In genomic region chr1:172638885-172639831, GRCh38 we compare ENCODE assay signal across 9 cellular contexts. TPM values are rescaled to one million over a fixed set of nuclear protein-coding genes. Genes with fewer than 3 reads are reported as not detected.
A peak's percentile ranks its signal among the peaks of the same experiment; 100 is the strongest.
DNase-seq lines count a peak whose midpoint lies in the region; ATAC-seq lines count a peak whose summit lies in the region.
"Had no signal": no experiment of that assay in that cellular context is flagged by ENCODE, and none has a peak within 500 bp of the region (broad histone marks: within the 10 kb centered on the region; RNA-seq: fewer than 3 reads in every experiment).

No MANE protein-coding gene starts in this region.

- H2BK15ac ChIP-seq in neuronal stem cell (ENCODE audit: low read length): no peak overlapping the region

- H3K27ac ChIP-seq in neuronal stem cell (replicated peaks; ENCODE audit: low read length): no peak overlapping the region
- H3K27ac ChIP-seq: HL-60 had no signal

- H3K4ac ChIP-seq in neuronal stem cell (ENCODE audit: low read length): no peak overlapping the region

- no peak overlapping the region for H3K14ac ChIP-seq in neuronal stem cell (ENCODE audit: low read length)

- WGBS in neuronal stem cell (ENCODE audit: extremely low coverage in 2 of 2, insufficient read length in 2 of 2, insufficient replicate concordance in 1 of 2), 2 donors: no CpG with 5 or more reads among the region's 9 CpGs

- H2AFZ ChIP-seq in neuronal stem cell (ENCODE audit: low read length): peak overlapping the region; percentile 57

- H2BK120ac ChIP-seq in neuronal stem cell (ENCODE audit: low read depth, low read length): no peak overlapping the region

- H4K8ac ChIP-seq in neuronal stem cell (ENCODE audit: low read depth, low read length): no peak overlapping the region

- H3K79me1 ChIP-seq in neuronal stem cell (ENCODE audit: low read depth, low read length): no peaks in the 10 kb centered on the region

- H3K9ac ChIP-seq in neuronal stem cell (ENCODE audit: low read depth, low read length, poor library complexity): no peak overlapping the region

- H3K4me1 ChIP-seq in neuronal stem cell (ENCODE audit: control insufficient read depth in 2 of 2, insufficient read depth in 1 of 2, low read depth in 1 of 2, low read length in 2 of 2): peaks cover 2 to 3% of the 10 kb centered on the region in 2 donors

- H3K27me3 ChIP-seq in neuronal stem cell (ENCODE audit: control insufficient read depth in 3 of 3, insufficient read depth in 3 of 3, low read depth in 1 of 3, low read length in 3 of 3): no peaks in the 10 kb centered on the region

- H3K4me2 ChIP-seq in neuronal stem cell (ENCODE audit: insufficient read depth, low read length, poor library complexity, severe bottlenecking): no peak overlapping the region

- H2AK5ac ChIP-seq in neuronal stem cell (ENCODE audit: low read depth, low read length): no peak overlapping the region

- peaks cover 0 to 2% of the 10 kb centered on the region in 2 donors for H3K9me3 ChIP-seq in neuronal stem cell (replicated peaks in 1 of 2; ENCODE audit: control insufficient read depth in 2 of 2, insufficient read depth in 1 of 2, low read depth in 1 of 2, low read length in 2 of 2)

- H4K91ac ChIP-seq in neuronal stem cell (ENCODE audit: low read depth, low read length, poor library complexity): no peak overlapping the region

- H3K23ac ChIP-seq in neuronal stem cell (ENCODE audit: low read depth, low read length, poor library complexity): no peak overlapping the region

- no peak overlapping the region for H3K4me3 ChIP-seq in neuronal stem cell (ENCODE audit: low read length in 2 of 2)

- peak overlapping the region; percentile 15 for H3K18ac ChIP-seq in neuronal stem cell (ENCODE audit: low read length)

- peak; percentile 70 for ATAC-seq in HG02610 (IDR thresholded peaks at IDR 0.05; ENCODE audit: unreplicated experiment)

- no peak overlapping the region for H2BK5ac ChIP-seq in neuronal stem cell (ENCODE audit: low read length)

- peak; percentile 89 for DNase-seq in EH (ENCODE audit: low read depth)
- peak; percentile 55 to 72 for DNase-seq in SW 1271 (lab: John Stamatoyannopoulos, UW)
- DNase-seq in activated naive CD8-positive, alpha-beta T cell treated with anti-CD3 and anti-CD28 coated beads, Interleukin-2, amount 50 U/mL, for 16 hours (ENCODE audit: low read depth, low spot score): peak; percentile 50
- no peak for DNase-seq in neuronal stem cell (ENCODE audit: low spot score)
- DNase-seq in SIG-M5 (lab: John Stamatoyannopoulos, UW): no peak
- DNase-seq in middle frontal gyrus (ENCODE audit: extremely low spot score, low spot score): no peak
- no peak for DNase-seq in germinal center (ENCODE audit: low spot score)

- H2BK12ac ChIP-seq in neuronal stem cell (ENCODE audit: low read length): no peak overlapping the region

- no peaks in the 10 kb centered on the region for H3K36me3 ChIP-seq in neuronal stem cell (replicated peaks in 1 of 2; ENCODE audit: control insufficient read depth in 2 of 2, insufficient read depth in 2 of 2, low read length in 2 of 2)

RNA-seq across cellular contexts. Expression of gene FASLG, which starts 19.7 kb away (rescaled TPM):
- polyA plus RNA-seq in neuronal stem cell (2013, experiment 1 of 2): not detected
- polyA plus RNA-seq in neuronal stem cell (2013, experiment 2 of 2): not detected

Comparison
In these comparisons a context has a peak if more than half of its experiments do, and no peak if none do; other contexts are left out.
1. DNase-seq: peak in EH (single experiment), SW 1271 (2 of 2) and activated naive CD8-positive, alpha-beta T cell treated with anti-CD3 and anti-CD28 coated beads, Interleukin-2, amount 50 U/mL, for 16 hours (single experiment); none in neuronal stem cell (single experiment), SIG-M5 (single experiment), middle frontal gyrus (single experiment) and germinal center (single experiment).